1 cellular context compared by ENCODE assay signal in the genomic region with DNA sequence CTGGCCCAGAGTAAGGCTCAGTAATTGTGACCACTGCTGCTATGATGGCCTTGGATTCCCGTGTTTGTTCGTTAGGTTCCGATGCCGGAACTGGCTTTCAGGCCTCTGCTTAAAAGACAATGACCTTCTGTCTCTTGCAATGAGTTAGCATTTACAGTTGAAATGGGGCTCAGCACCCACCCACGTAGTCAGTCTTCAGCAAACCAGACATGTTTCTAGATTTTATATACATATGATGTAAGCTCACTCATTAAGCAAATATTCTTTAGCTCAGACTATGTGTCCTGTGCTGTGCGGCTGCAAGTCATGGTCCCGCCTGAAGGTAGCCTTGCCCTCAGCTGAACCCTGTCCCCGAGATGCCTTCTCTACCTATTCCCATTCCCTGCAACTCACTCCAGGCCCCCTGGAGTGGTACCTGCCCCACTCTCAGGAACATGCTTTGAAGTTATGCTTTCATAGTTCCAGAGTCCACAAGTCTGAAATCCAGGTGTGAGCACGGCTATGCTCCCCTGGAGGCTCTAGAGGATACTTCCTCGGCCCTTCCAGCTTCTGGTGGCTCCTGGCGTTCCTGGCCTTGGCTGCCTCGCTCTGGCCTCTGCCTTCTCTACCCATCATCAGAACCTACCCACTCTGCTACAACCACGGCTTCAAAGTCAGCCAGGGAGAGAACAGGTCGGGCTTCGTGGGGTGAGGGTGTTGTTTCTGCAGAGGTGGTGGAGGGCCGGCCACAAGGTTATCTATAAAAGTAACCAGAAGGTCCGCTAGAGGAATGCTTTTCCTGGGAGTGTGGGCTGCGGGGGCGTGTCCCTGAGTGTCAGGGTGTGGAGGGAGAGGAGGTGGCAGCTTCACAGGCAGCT.
TF ChIP-seq lines count a peak whose summit lies in the region.

No MANE protein-coding gene starts in this region.

TF ChIP-seq in HepG2, 621 proteins besides CTCF, POLR2A, EP300 and RAD21 (continued from another document and continues in another):
- TF ChIP-seq, protein P1, sequence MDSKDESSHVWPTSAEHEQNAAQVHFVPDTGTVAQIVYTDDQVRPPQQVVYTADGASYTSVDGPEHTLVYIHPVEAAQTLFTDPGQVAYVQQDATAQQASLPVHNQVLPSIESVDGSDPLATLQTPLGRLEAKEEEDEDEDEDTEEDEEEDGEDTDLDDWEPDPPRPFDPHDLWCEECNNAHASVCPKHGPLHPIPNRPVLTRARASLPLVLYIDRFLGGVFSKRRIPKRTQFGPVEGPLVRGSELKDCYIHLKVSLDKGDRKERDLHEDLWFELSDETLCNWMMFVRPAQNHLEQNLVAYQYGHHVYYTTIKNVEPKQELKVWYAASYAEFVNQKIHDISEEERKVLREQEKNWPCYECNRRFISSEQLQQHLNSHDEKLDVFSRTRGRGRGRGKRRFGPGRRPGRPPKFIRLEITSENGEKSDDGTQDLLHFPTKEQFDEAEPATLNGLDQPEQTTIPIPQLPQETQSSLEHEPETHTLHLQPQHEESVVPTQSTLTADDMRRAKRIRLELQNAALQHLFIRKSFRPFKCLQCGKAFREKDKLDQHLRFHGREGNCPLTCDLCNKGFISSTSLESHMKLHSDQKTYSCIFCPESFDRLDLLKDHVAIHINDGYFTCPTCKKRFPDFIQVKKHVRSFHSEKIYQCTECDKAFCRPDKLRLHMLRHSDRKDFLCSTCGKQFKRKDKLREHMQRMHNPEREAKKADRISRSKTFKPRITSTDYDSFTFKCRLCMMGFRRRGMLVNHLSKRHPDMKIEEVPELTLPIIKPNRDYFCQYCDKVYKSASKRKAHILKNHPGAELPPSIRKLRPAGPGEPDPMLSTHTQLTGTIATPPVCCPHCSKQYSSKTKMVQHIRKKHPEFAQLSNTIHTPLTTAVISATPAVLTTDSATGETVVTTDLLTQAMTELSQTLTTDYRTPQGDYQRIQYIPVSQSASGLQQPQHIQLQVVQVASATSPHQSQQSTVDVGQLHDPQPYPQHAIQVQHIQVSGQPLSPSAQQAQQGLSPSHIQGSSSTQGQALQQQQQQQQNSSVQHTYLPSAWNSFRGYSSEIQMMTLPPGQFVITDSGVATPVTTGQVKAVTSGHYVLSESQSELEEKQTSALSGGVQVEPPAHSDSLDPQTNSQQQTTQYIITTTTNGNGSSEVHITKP (CRISPR knock-in tag; IDR thresholded peaks at IDR 0.05; ENCODE audit: low read depth), result no peak
- TF ChIP-seq HIC2 (CRISPR knock-in tag; IDR thresholded peaks at IDR 0.05; ENCODE audit: low read depth) (no peak), PITX1 (CRISPR knock-in tag; IDR thresholded peaks at IDR 0.05) (no peak), ZFP36L2 (CRISPR knock-in tag; IDR thresholded peaks at IDR 0.05) (no peak), ZFAT (CRISPR knock-in tag; conservative IDR thresholded peaks at IDR 0.05) (no peak), U2AF2 (IDR thresholded peaks at IDR 0.05; ENCODE audit: low read depth, low read length) (no peak), PAWR (CRISPR knock-in tag; IDR thresholded peaks at IDR 0.05; ENCODE audit: borderline replicate concordance) (no peak), HINFP (CRISPR knock-in tag; IDR thresholded peaks at IDR 0.05; ENCODE audit: low read depth) (no peak), KDM6A (CRISPR knock-in tag; IDR thresholded peaks at IDR 0.05; ENCODE audit: low read depth) (0 out of 2 replicates have a peak, but pooled peaks have one; percentile 24), ONECUT2 (CRISPR knock-in tag; IDR thresholded peaks at IDR 0.05) (no peak), ZFX (CRISPR knock-in tag; IDR thresholded peaks at IDR 0.05; ENCODE audit: low read depth) (peak; percentile 74), ZMYM2 (CRISPR knock-in tag; IDR thresholded peaks at IDR 0.05) (peak; percentile 51; the same call in 1 of the 2 replicates), YY1 (IDR thresholded peaks at IDR 0.05; ENCODE audit: insufficient read depth, insufficient replicate concordance, low read depth, low read length) (no peak), ZNF761 (CRISPR knock-in tag; conservative IDR thresholded peaks at IDR 0.05) (no peak), TOE1 (CRISPR knock-in tag; IDR thresholded peaks at IDR 0.05) (no peak), ATAD3A (CRISPR knock-in tag; IDR thresholded peaks at IDR 0.05) (no peak), POLR2AphosphoS2 (IDR thresholded peaks at IDR 0.05; ENCODE audit: low read depth, low read length) (no peak), SP4 (CRISPR knock-in tag; IDR thresholded peaks at IDR 0.05) (peak; percentile 18; the same call in 1 of the 2 replicates), ZNF20 (CRISPR knock-in tag; IDR thresholded peaks at IDR 0.05) (no peak), MXI1 (IDR thresholded peaks at IDR 0.05; ENCODE audit: borderline replicate concordance, low read depth, low read length) (no peak), ZSCAN20 (CRISPR knock-in tag; IDR thresholded peaks at IDR 0.05; ENCODE audit: borderline replicate concordance) (no peak), HOXA5 (CRISPR knock-in tag; IDR thresholded peaks at IDR 0.05) (no peak), FOXC1 (CRISPR knock-in tag; IDR thresholded peaks at IDR 0.05; ENCODE audit: borderline replicate concordance) (no peak), ZNF746 (CRISPR knock-in tag; IDR thresholded peaks at IDR 0.05) (peak; percentile 7; the same call in 1 of the 2 replicates), ZFP36 (IDR thresholded peaks at IDR 0.05; ENCODE audit: borderline replicate concordance, low read depth, low read length, partially characterized antibody) (no peak), FOXK1 (CRISPR knock-in tag; IDR thresholded peaks at IDR 0.05; ENCODE audit: borderline replicate concordance, low read depth) (no peak), ARID4A (CRISPR knock-in tag; IDR thresholded peaks at IDR 0.05; ENCODE audit: borderline replicate concordance) (peak; percentile 41; the same call in 1 of the 2 replicates), ZNF558 (CRISPR knock-in tag; IDR thresholded peaks at IDR 0.05; ENCODE audit: borderline replicate concordance) (no peak), PRMT3 (CRISPR knock-in tag; IDR thresholded peaks at IDR 0.05; ENCODE audit: borderline replicate concordance, low read depth) (no peak), ZNF619 (CRISPR knock-in tag; IDR thresholded peaks at IDR 0.05) (no peak), ZNF724P (CRISPR knock-in tag; IDR thresholded peaks at IDR 0.05; ENCODE audit: borderline replicate concordance) (no peak), BCL6 (CRISPR knock-in tag; IDR thresholded peaks at IDR 0.05) (peak; percentile 28; the same call in 1 of the 2 replicates), KAT8 (CRISPR knock-in tag; IDR thresholded peaks at IDR 0.05) (no peak; the same call in 1 of the 2 replicates), MIER3 (CRISPR knock-in tag; IDR thresholded peaks at IDR 0.05; ENCODE audit: borderline replicate concordance) (no peak), ZNF329 (CRISPR knock-in tag; IDR thresholded peaks at IDR 0.05; ENCODE audit: low read depth) (no peak), HNRNPUL1 (IDR thresholded peaks at IDR 0.05; ENCODE audit: low read depth, low read length) (no peak), ESRRA (CRISPR knock-in tag; IDR thresholded peaks at IDR 0.05; ENCODE audit: low read depth) (no peak), SNAPC2 (CRISPR knock-in tag; IDR thresholded peaks at IDR 0.05) (0 out of 2 replicates have a peak, but pooled peaks have one; percentile 65), GABPB1 (CRISPR knock-in tag; IDR thresholded peaks at IDR 0.05) (no peak; the same call in 1 of the 2 replicates), ZNF350 (CRISPR knock-in tag; IDR thresholded peaks at IDR 0.05; ENCODE audit: borderline replicate concordance, low read depth) (peak; percentile 19; the same call in 1 of the 2 replicates), CREBL2 (CRISPR knock-in tag; IDR thresholded peaks at IDR 0.05; ENCODE audit: borderline replicate concordance) (no peak), GRHL1 (CRISPR knock-in tag; conservative IDR thresholded peaks at IDR 0.05) (no peak), ZNF382 (CRISPR knock-in tag; IDR thresholded peaks at IDR 0.05; ENCODE audit: borderline replicate concordance) (no peak), TBX3 (IDR thresholded peaks at IDR 0.05; ENCODE audit: borderline replicate concordance) (no peak), AGO1 (IDR thresholded peaks at IDR 0.05; ENCODE audit: low read depth, low read length, poor library complexity, severe bottlenecking) (no peak), DMAP1 (CRISPR knock-in tag; IDR thresholded peaks at IDR 0.05) (peak; percentile 40; the same call in 1 of the 2 replicates)
- TF ChIP-seq, protein P2, sequence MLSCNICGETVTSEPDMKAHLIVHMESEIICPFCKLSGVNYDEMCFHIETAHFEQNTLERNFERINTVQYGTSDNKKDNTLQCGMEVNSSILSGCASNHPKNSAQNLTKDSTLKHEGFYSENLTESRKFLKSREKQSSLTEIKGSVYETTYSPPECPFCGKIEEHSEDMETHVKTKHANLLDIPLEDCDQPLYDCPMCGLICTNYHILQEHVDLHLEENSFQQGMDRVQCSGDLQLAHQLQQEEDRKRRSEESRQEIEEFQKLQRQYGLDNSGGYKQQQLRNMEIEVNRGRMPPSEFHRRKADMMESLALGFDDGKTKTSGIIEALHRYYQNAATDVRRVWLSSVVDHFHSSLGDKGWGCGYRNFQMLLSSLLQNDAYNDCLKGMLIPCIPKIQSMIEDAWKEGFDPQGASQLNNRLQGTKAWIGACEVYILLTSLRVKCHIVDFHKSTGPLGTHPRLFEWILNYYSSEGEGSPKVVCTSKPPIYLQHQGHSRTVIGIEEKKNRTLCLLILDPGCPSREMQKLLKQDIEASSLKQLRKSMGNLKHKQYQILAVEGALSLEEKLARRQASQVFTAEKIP (CRISPR knock-in tag; IDR thresholded peaks at IDR 0.05; ENCODE audit: borderline replicate concordance), result no peak
- TF ChIP-seq, protein P3, sequence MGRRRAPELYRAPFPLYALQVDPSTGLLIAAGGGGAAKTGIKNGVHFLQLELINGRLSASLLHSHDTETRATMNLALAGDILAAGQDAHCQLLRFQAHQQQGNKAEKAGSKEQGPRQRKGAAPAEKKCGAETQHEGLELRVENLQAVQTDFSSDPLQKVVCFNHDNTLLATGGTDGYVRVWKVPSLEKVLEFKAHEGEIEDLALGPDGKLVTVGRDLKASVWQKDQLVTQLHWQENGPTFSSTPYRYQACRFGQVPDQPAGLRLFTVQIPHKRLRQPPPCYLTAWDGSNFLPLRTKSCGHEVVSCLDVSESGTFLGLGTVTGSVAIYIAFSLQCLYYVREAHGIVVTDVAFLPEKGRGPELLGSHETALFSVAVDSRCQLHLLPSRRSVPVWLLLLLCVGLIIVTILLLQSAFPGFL (CRISPR knock-in tag; IDR thresholded peaks at IDR 0.05), result no peak
